ENCODE assay signal across 21 cellular contexts in the genomic region with DNA sequence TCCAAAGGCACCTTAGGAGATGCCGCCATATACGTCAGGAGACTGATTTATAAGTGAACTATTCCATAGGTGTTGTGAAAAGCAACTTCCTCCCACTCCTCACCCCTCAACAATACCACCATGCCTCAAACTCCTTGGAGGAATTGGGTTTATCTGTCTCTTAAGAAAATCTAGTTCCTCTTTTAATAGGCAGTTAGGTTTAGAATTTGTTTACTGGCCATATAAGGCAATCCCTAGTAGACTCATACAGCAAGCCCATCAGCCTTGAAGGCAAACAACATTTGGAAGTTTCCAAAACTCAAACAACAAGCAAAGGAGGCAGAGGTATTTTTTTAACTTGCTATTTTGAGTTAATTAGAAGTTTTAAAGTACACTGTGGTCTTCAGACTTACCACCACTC. TPM values are rescaled to one million over a fixed set of nuclear protein-coding genes. Genes with fewer than 3 reads are reported as not detected.
A peak's percentile ranks its signal among the peaks of the same experiment; 100 is the strongest.
DNase-seq lines count a peak whose midpoint lies in the region; ATAC-seq and TF ChIP-seq lines count a peak whose summit lies in the region.
"Had no signal": no experiment of that assay in that cellular context is flagged by ENCODE, and none has a peak within 500 bp of the region (broad histone marks: within the 10 kb centered on the region; RNA-seq: fewer than 3 reads in every experiment).

No MANE protein-coding gene starts in this region.

- intact Hi-C loops in left lung (cut with DNase I): no loop called here

- H3K9me3 ChIP-seq in left lung (no peaks in the 10 kb centered on the region), Peyer's patch (no peaks in the 10 kb centered on the region)
- H3K9me3 ChIP-seq: MG63, spleen, transverse colon had no signal

- no peak overlapping the region for H3K4me3 Mint-ChIP-seq in HFFc6
- H3K4me3 Mint-ChIP-seq: neural progenitor cell had no signal

- peaks cover 6% of the 10 kb centered on the region for H3K36me3 Mint-ChIP-seq in HFFc6 (ENCODE audit: low read depth)

- no peaks in the 10 kb centered on the region for H3K9me3 Mint-ChIP-seq in HFFc6
- H3K9me3 Mint-ChIP-seq: neural progenitor cell had no signal

- no peak for TF ChIP-seq POLR2A in Peyer's patch (IDR thresholded peaks at IDR 0.05)

- H3K27me3 ChIP-seq in HL-60 (ENCODE audit: insufficient read depth, poor library complexity, severe bottlenecking): no peaks in the 10 kb centered on the region
- no peaks in the 10 kb centered on the region for H3K27me3 ChIP-seq in left lung
- H3K27me3 ChIP-seq in Peyer's patch: no peaks in the 10 kb centered on the region
- H3K27me3 ChIP-seq: hepatocyte, MG63, neural progenitor cell, spleen, transverse colon had no signal

- no peak overlapping the region for H3K27ac Mint-ChIP-seq in HFFc6
- H3K27ac Mint-ChIP-seq: neural progenitor cell had no signal

- peaks cover 0 to 98% of the 10 kb centered on the region in 2 donors for H3K36me3 ChIP-seq in left lung
- H3K36me3 ChIP-seq in Peyer's patch: peaks cover 0 to 40% (median 0%) of the 10 kb centered on the region in 3 donors
- H3K36me3 ChIP-seq: MG63, neural progenitor cell, WERI-Rb-1 had no signal

- ATAC-seq in left lung: peak; percentile 26
- no peak for ATAC-seq in GM21737 (IDR thresholded peaks at IDR 0.05; ENCODE audit: unreplicated experiment)
- ATAC-seq: Panc1, SK-N-SH treated with all-trans-retinoic acid at 6 μM for 48 hours had no signal

- H3K4me1 ChIP-seq in left lung (peaks cover 0 to 14% of the 10 kb centered on the region in 2 donors), Peyer's patch (peaks cover 0 to 4% (median 0%) of the 10 kb centered on the region in 4 donors)
- H3K4me1 ChIP-seq: neural progenitor cell, transverse colon had no signal

- H3K4me1 Mint-ChIP-seq in HFFc6 (ENCODE audit: low read depth): peaks cover 6% of the 10 kb centered on the region
- H3K4me1 Mint-ChIP-seq: neural progenitor cell had no signal

- H3K4me3 ChIP-seq in HL-60 (replicated peaks; ENCODE audit: insufficient read depth, low read length) (no peak overlapping the region), left lung (no peak overlapping the region), Peyer's patch (no peak overlapping the region)
- H3K4me3 ChIP-seq: hepatocyte, MG63, neural progenitor cell, spleen, transverse colon had no signal

- peaks cover 17% of the 10 kb centered on the region for H3K27me3 Mint-ChIP-seq in HFFc6 (ENCODE audit: insufficient read depth)

- no peak for TF ChIP-seq CTCF in HL-60 (IDR thresholded peaks at IDR 0.05; ENCODE audit: insufficient read depth, low read length)
- no peak for TF ChIP-seq CTCF in left lung (IDR thresholded peaks at IDR 0.05)
- no peak for TF ChIP-seq CTCF in HFFc6 (IDR thresholded peaks at IDR 0.05)
- TF ChIP-seq CTCF in Peyer's patch (IDR thresholded peaks at IDR 0.05): no peak

- H3K27ac ChIP-seq in HL-60 (replicated peaks) (peak overlapping the region; percentile 56), left lung (peak overlapping the region in 1 of 2 donors; percentile 42), Peyer's patch (peak overlapping the region in 1 of 4 donors; percentile 38)
- H3K27ac ChIP-seq: 22Rv1, hepatocyte, neural progenitor cell, transverse colon, WERI-Rb-1 had no signal

- DNase-seq in SIG-M5 treated with dmso at 0.1 percent for 504 hours (lab: John Stamatoyannopoulos, UW; ENCODE audit: unreplicated experiment): peak; percentile 38
- no peak for DNase-seq in SIG-M5 (lab: John Stamatoyannopoulos, UW)
- peak in 1 of 2 experiments; percentile 37 for DNase-seq in HL-60 (ENCODE audit: low read depth in 1 of 2, low spot score in 1 of 2)
- DNase-seq in OCI-M1 (lab: John Stamatoyannopoulos, UW): peak; percentile 89
- DNase-seq in left lung: no peak
- no peak for DNase-seq in HFFc6
- DNase-seq in Peyer's patch: no peak
- DNase-seq: activated naive CD4-positive, alpha-beta T cell; C1 segment of cervical spinal cord; HCEC 1CT; NCI-H2029 treated with DMSO at 0.1 percent for 48 hours; spleen; transverse colon; WERI-Rb-1 had no signal

RNA-seq across cellular contexts. Expression of a gene that starts 35.6 kb away (rescaled TPM):
- total RNA-seq in left lung (10 to 100 TPM; 38.7 to 71.5 TPM), Peyer's patch (10 to 100 TPM in 1 of 4 donors, 1 to 10 TPM in 3; 2.8 to 39.6 (median 5.2) TPM)
- 1 to 10 TPM; 2.4 to 4.6 (median 3.0) TPM for total RNA-seq in HFFc6 (2021; fragmentation: NEBNext Ultra II Directional; extraction: Animal tissue kit (Norgen Biotek cat#: 25700))

Comparison
In these comparisons a context has a peak if more than half of its experiments do, and no peak if none do; other contexts are left out.
1. DNase-seq: peak in SIG-M5 treated with dmso at 0.1 percent for 504 hours (single experiment) and OCI-M1 (single experiment); none in SIG-M5 (single experiment), left lung (0 of 2), HFFc6 (single experiment) and Peyer's patch (0 of 3).